Comparison of ENCODE assay signal across 2 cellular contexts in genomic region chr5:154138701-154139100, GRCh38.
TF ChIP-seq lines count a peak whose summit lies in the region.

No MANE protein-coding gene starts in this region.

TF ChIP-seq in SK-N-SH treated with all-trans-retinoic acid at 6 μM for 48 hours, 23 proteins besides CTCF, POLR2A, EP300 and RAD21 (continued from another document):
- TF ChIP-seq TCF4 (CRISPR knock-in tag; IDR thresholded peaks at IDR 0.05; ENCODE audit: borderline replicate concordance), result no peak
- no peak for TF ChIP-seq ZC3H10 (CRISPR knock-in tag; IDR thresholded peaks at IDR 0.05)
- no peak for TF ChIP-seq CREB5 (CRISPR knock-in tag; IDR thresholded peaks at IDR 0.05; ENCODE audit: low read depth)
- no peak for TF ChIP-seq CSDC2 (CRISPR knock-in tag; IDR thresholded peaks at IDR 0.05)
- TF ChIP-seq ARNTL (CRISPR knock-in tag; IDR thresholded peaks at IDR 0.05; ENCODE audit: borderline replicate concordance, low read depth), result no peak
- no peak for TF ChIP-seq ZFP30 (CRISPR knock-in tag; IDR thresholded peaks at IDR 0.05)
- no peak for TF ChIP-seq ZNF8 (CRISPR knock-in tag; IDR thresholded peaks at IDR 0.05)
- TF ChIP-seq ZFP3 (CRISPR knock-in tag; IDR thresholded peaks at IDR 0.05), result no peak
- no peak for TF ChIP-seq ZNF70 (CRISPR knock-in tag; IDR thresholded peaks at IDR 0.05)
- no peak for TF ChIP-seq ESRRG (CRISPR knock-in tag; IDR thresholded peaks at IDR 0.05)
- TF ChIP-seq TSHZ2 (CRISPR knock-in tag; IDR thresholded peaks at IDR 0.05), result no peak
- no peak for TF ChIP-seq OSR1 (CRISPR knock-in tag; IDR thresholded peaks at IDR 0.05)
- no peak for TF ChIP-seq PPARA (CRISPR knock-in tag; IDR thresholded peaks at IDR 0.05; ENCODE audit: borderline replicate concordance)
- TF ChIP-seq PATZ1 (CRISPR knock-in tag; IDR thresholded peaks at IDR 0.05; ENCODE audit: borderline replicate concordance), result no peak
- TF ChIP-seq RARB (CRISPR knock-in tag; IDR thresholded peaks at IDR 0.05), result no peak
- no peak for TF ChIP-seq BACH2 (CRISPR knock-in tag; IDR thresholded peaks at IDR 0.05; ENCODE audit: borderline replicate concordance)

TF ChIP-seq in SK-N-SH, 30 proteins besides CTCF, POLR2A, EP300 and RAD21 (continued from another document):
- TF ChIP-seq YY1 (IDR thresholded peaks at IDR 0.05; ENCODE audit: low read depth) (no peak), TEAD4 (IDR thresholded peaks at IDR 0.05; ENCODE audit: borderline replicate concordance, insufficient read depth) (no peak), EZH2phosphoT487 (IDR thresholded peaks at IDR 0.05; ENCODE audit: borderline replicate concordance, low read depth) (no peak), RCOR1 (IDR thresholded peaks at IDR 0.05; ENCODE audit: low read length) (no peak), MXI1 (IDR thresholded peaks at IDR 0.05; ENCODE audit: low read depth, low read length) (no peak), FOXM1 (IDR thresholded peaks at IDR 0.05; ENCODE audit: low read depth) (no peak), RFX5 (IDR thresholded peaks at IDR 0.05; ENCODE audit: low read length) (no peak), SIN3A (IDR thresholded peaks at IDR 0.05; ENCODE audit: borderline replicate concordance, low read depth, low read length) (no peak), USF1 (IDR thresholded peaks at IDR 0.05; ENCODE audit: borderline replicate concordance, low read depth) (no peak), GABPA (IDR thresholded peaks at IDR 0.05; ENCODE audit: low read depth) (no peak), ZBTB33 (IDR thresholded peaks at IDR 0.05; ENCODE audit: borderline replicate concordance, low read depth) (no peak), FOXJ3 (CRISPR knock-in tag; IDR thresholded peaks at IDR 0.05) (no peak), SMC3 (IDR thresholded peaks at IDR 0.05; ENCODE audit: low read depth, low read length) (no peak), FOSL2 (IDR thresholded peaks at IDR 0.05; ENCODE audit: borderline replicate concordance, low read depth) (no peak), POLR2AphosphoS5 (IDR thresholded peaks at IDR 0.05; ENCODE audit: low read depth, low read length) (no peak)
